ENCODE assay signal across 1 cellular context in genomic region chr17:75610103-75610984, GRCh38.
TF ChIP-seq lines count a peak whose summit lies in the region.

No MANE protein-coding gene starts in this region.

TF ChIP-seq in HepG2, 621 proteins besides CTCF, POLR2A, EP300 and RAD21 (continued from another document and continues in another):
- TF ChIP-seq RERE (CRISPR knock-in tag; IDR thresholded peaks at IDR 0.05; ENCODE audit: low read depth) (no peak), ZNF282 (IDR thresholded peaks at IDR 0.05; ENCODE audit: partially characterized antibody) (no peak), ZNF431 (CRISPR knock-in tag; IDR thresholded peaks at IDR 0.05; ENCODE audit: borderline replicate concordance, low read depth) (no peak), ZNF335 (CRISPR knock-in tag; IDR thresholded peaks at IDR 0.05) (0 out of 2 replicates have a peak, but pooled peaks have one; percentile 27), HOXA9 (CRISPR knock-in tag; IDR thresholded peaks at IDR 0.05; ENCODE audit: borderline replicate concordance) (no peak), TFE3 (CRISPR knock-in tag; IDR thresholded peaks at IDR 0.05) (peak; percentile 75), ARID4A (CRISPR knock-in tag; IDR thresholded peaks at IDR 0.05; ENCODE audit: borderline replicate concordance) (peak; percentile 57; the same call in 1 of the 2 replicates), ZNF263 (CRISPR knock-in tag; IDR thresholded peaks at IDR 0.05) (peak; percentile 89), ATF1 (CRISPR knock-in tag; IDR thresholded peaks at IDR 0.05) (no peak), PATZ1 (CRISPR knock-in tag; IDR thresholded peaks at IDR 0.05) (peak; percentile 85), ZNF124 (CRISPR knock-in tag; IDR thresholded peaks at IDR 0.05) (no peak), U2AF2 (IDR thresholded peaks at IDR 0.05; ENCODE audit: low read depth, low read length) (no peak), ETV5 (CRISPR knock-in tag; IDR thresholded peaks at IDR 0.05; ENCODE audit: borderline replicate concordance) (peak; percentile 12; the same call in 1 of the 2 replicates), SMAD1 (CRISPR knock-in tag; IDR thresholded peaks at IDR 0.05; ENCODE audit: borderline replicate concordance, low read depth) (no peak), LCORL (IDR thresholded peaks at IDR 0.05) (no peak), LCORL (CRISPR knock-in tag; IDR thresholded peaks at IDR 0.05) (peak; percentile 87), ARNTL (CRISPR knock-in tag; IDR thresholded peaks at IDR 0.05) (peak; percentile 85), MED8 (CRISPR knock-in tag; IDR thresholded peaks at IDR 0.05; ENCODE audit: insufficient replicate concordance) (no peak), HNF4A (CRISPR knock-in tag; IDR thresholded peaks at IDR 0.05) (peak; percentile 90), THRA (CRISPR knock-in tag; IDR thresholded peaks at IDR 0.05; ENCODE audit: borderline replicate concordance) (peak; percentile 34; the same call in 1 of the 2 replicates), FOSL2 (CRISPR knock-in tag; IDR thresholded peaks at IDR 0.05) (peak; percentile 91), ZNF850 (CRISPR knock-in tag; conservative IDR thresholded peaks at IDR 0.05) (no peak), JUND (CRISPR knock-in tag; IDR thresholded peaks at IDR 0.05) (0 out of 2 replicates have a peak, but pooled peaks have one; percentile 63), ZNF772 (CRISPR knock-in tag; IDR thresholded peaks at IDR 0.05) (0 out of 2 replicates have a peak, but pooled peaks have one; percentile 61), NFYB (CRISPR knock-in tag; IDR thresholded peaks at IDR 0.05) (no peak), ZBTB8A (CRISPR knock-in tag; IDR thresholded peaks at IDR 0.05; ENCODE audit: borderline replicate concordance, low read depth) (no peak), IRX3 (CRISPR knock-in tag; IDR thresholded peaks at IDR 0.05; ENCODE audit: borderline replicate concordance, low read depth) (no peak), ZNF569 (CRISPR knock-in tag; IDR thresholded peaks at IDR 0.05; ENCODE audit: borderline replicate concordance) (no peak), ZNF12 (CRISPR knock-in tag; IDR thresholded peaks at IDR 0.05) (no peak), GFI1 (CRISPR knock-in tag; IDR thresholded peaks at IDR 0.05; ENCODE audit: borderline replicate concordance) (peak; percentile 46; the same call in 1 of the 2 replicates), ZNF780A (CRISPR knock-in tag; IDR thresholded peaks at IDR 0.05) (no peak), ZNF878 (CRISPR knock-in tag; IDR thresholded peaks at IDR 0.05) (no peak), TRIM24 (CRISPR knock-in tag; IDR thresholded peaks at IDR 0.05) (no peak), ZNF746 (CRISPR knock-in tag; IDR thresholded peaks at IDR 0.05) (0 out of 2 replicates have a peak, but pooled peaks have one; percentile 52), ZBTB7A (CRISPR knock-in tag; IDR thresholded peaks at IDR 0.05) (0 out of 2 replicates have a peak, but pooled peaks have one; percentile 45), NFKBIZ (CRISPR knock-in tag; IDR thresholded peaks at IDR 0.05) (peak; percentile 29; the same call in 1 of the 2 replicates), TFDP1 (CRISPR knock-in tag; IDR thresholded peaks at IDR 0.05; ENCODE audit: borderline replicate concordance) (peak; percentile 16; the same call in 1 of the 2 replicates), KDM3A (CRISPR knock-in tag; IDR thresholded peaks at IDR 0.05; ENCODE audit: low read depth) (peak; percentile 19; the same call in 1 of the 2 replicates), PHF21A (CRISPR knock-in tag; IDR thresholded peaks at IDR 0.05) (0 out of 2 replicates have a peak, but pooled peaks have one; percentile 24), BHLHE40 (IDR thresholded peaks at IDR 0.05; ENCODE audit: low read length) (peak; percentile 87), RFXANK (CRISPR knock-in tag; IDR thresholded peaks at IDR 0.05) (0 out of 2 replicates have a peak, but pooled peaks have one; percentile 44), GABPA (IDR thresholded peaks at IDR 0.05; ENCODE audit: low read depth, low read length) (no peak), GABPA (CRISPR knock-in tag; IDR thresholded peaks at IDR 0.05; ENCODE audit: low read depth) (no peak), ZNF225 (CRISPR knock-in tag; IDR thresholded peaks at IDR 0.05) (no peak), ERF (CRISPR knock-in tag; IDR thresholded peaks at IDR 0.05) (peak; percentile 22; the same call in 1 of the 2 replicates), NR2C2 (CRISPR knock-in tag; IDR thresholded peaks at IDR 0.05; ENCODE audit: borderline replicate concordance) (no peak), ZBTB20 (CRISPR knock-in tag; IDR thresholded peaks at IDR 0.05; ENCODE audit: borderline replicate concordance, low read depth) (no peak; the same call in 1 of the 2 replicates), ZBTB7B (CRISPR knock-in tag; IDR thresholded peaks at IDR 0.05) (no peak), ZNF790 (CRISPR knock-in tag; IDR thresholded peaks at IDR 0.05; ENCODE audit: borderline replicate concordance) (no peak), BRF2 (CRISPR knock-in tag; IDR thresholded peaks at IDR 0.05) (no peak), ZSCAN12 (CRISPR knock-in tag; IDR thresholded peaks at IDR 0.05) (0 out of 2 replicates have a peak, but pooled peaks have one; percentile 41), GATAD2A (CRISPR knock-in tag; IDR thresholded peaks at IDR 0.05) (peak; percentile 90), ZNF577 (CRISPR knock-in tag; IDR thresholded peaks at IDR 0.05; ENCODE audit: borderline replicate concordance, low read depth) (no peak), NRL (CRISPR knock-in tag; IDR thresholded peaks at IDR 0.05; ENCODE audit: borderline replicate concordance) (peak; percentile 63; the same call in 1 of the 2 replicates), ZNF232 (CRISPR knock-in tag; IDR thresholded peaks at IDR 0.05; ENCODE audit: borderline replicate concordance) (peak; percentile 34; the same call in 1 of the 2 replicates), ZKSCAN8 (CRISPR knock-in tag; IDR thresholded peaks at IDR 0.05; ENCODE audit: borderline replicate concordance) (no peak)
